In the genomic region with DNA sequence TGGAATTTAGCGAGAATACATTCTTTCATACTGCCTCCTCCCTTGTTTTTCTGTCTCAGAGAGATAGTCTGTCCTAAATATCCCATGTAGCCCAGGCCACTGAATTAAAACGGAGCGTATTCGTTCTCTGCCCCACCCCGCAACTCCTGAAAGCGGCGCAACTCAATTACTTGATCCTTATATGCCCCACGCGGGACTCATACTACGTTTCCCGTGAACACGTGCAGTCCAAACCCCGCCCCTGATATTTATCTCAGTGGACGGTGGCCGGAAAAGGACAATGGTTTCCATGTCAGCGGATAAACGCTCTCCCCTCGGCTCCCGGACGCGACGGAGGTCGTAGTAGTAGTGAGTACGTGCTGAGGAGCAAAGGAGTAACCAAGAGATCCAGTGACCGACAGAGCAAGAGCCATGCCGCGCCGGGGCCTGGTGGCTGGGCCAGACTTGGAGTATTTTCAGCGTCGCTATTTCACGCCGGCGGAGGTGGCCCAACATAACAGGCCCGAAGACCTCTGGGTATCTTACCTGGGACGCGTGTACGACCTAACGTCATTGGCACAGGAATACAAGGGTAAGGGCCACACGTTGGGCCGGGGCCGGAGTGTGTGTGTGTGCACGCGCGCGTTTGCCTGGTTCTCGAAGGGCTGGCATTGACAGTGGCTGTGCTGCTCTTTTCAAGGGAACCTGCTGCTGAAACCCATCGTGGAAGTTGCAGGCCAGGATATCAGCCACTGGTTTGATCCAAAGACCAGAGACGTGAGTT, we compare ENCODE assay signal across 1 cellular context.
TF ChIP-seq lines count a peak whose summit lies in the region.

A gene with protein sequence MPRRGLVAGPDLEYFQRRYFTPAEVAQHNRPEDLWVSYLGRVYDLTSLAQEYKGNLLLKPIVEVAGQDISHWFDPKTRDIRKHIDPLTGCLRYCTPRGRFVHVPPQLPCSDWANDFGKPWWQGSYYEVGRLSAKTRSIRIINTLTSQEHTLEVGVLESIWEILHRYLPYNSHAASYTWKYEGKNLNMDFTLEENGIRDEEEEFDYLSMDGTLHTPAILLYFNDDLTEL (plus strand): TSS at position 280 of the 763 bp plus-strand sequence. CDS start 132 bp downstream, at position 412.

TF ChIP-seq in GM12878, 131 proteins besides CTCF, POLR2A, EP300 and RAD21 (continued from another document and continues in another):
- TF ChIP-seq, protein P1, sequence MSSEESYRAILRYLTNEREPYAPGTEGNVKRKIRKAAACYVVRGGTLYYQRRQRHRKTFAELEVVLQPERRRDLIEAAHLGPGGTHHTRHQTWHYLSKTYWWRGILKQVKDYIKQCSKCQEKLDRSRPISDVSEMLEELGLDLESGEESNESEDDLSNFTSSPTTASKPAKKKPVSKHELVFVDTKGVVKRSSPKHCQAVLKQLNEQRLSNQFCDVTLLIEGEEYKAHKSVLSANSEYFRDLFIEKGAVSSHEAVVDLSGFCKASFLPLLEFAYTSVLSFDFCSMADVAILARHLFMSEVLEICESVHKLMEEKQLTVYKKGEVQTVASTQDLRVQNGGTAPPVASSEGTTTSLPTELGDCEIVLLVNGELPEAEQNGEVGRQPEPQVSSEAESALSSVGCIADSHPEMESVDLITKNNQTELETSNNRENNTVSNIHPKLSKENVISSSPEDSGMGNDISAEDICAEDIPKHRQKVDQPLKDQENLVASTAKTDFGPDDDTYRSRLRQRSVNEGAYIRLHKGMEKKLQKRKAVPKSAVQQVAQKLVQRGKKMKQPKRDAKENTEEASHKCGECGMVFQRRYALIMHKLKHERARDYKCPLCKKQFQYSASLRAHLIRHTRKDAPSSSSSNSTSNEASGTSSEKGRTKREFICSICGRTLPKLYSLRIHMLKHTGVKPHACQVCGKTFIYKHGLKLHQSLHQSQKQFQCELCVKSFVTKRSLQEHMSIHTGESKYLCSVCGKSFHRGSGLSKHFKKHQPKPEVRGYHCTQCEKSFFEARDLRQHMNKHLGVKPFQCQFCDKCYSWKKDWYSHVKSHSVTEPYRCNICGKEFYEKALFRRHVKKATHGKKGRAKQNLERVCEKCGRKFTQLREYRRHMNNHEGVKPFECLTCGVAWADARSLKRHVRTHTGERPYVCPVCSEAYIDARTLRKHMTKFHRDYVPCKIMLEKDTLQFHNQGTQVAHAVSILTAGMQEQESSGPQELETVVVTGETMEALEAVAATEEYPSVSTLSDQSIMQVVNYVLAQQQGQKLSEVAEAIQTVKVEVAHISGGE (CRISPR knock-in tag; IDR thresholded peaks at IDR 0.05) = no peak
- no peak for TF ChIP-seq IRF4 (IDR thresholded peaks at IDR 0.05; ENCODE audit: low read depth, low read length)
- peak; percentile 69 for TF ChIP-seq POLR2AphosphoS2 (IDR thresholded peaks at IDR 0.05; ENCODE audit: low read depth, low read length)
- no peak; the same call in 1 of the 2 replicates for TF ChIP-seq ZBED1 (IDR thresholded peaks at IDR 0.05; ENCODE audit: borderline replicate concordance)
- TF ChIP-seq HDAC6 (IDR thresholded peaks at IDR 0.05; ENCODE audit: unreplicated experiment) = no peak
- TF ChIP-seq, protein P2, sequence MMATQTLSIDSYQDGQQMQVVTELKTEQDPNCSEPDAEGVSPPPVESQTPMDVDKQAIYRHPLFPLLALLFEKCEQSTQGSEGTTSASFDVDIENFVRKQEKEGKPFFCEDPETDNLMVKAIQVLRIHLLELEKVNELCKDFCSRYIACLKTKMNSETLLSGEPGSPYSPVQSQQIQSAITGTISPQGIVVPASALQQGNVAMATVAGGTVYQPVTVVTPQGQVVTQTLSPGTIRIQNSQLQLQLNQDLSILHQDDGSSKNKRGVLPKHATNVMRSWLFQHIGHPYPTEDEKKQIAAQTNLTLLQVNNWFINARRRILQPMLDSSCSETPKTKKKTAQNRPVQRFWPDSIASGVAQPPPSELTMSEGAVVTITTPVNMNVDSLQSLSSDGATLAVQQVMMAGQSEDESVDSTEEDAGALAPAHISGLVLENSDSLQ (IDR thresholded peaks at IDR 0.05) = no peak
- no peak for TF ChIP-seq KDM1A (IDR thresholded peaks at IDR 0.05; ENCODE audit: borderline replicate concordance)
- peak; percentile 52 for TF ChIP-seq LARP7 (IDR thresholded peaks at IDR 0.05)
- TF ChIP-seq, protein P3, sequence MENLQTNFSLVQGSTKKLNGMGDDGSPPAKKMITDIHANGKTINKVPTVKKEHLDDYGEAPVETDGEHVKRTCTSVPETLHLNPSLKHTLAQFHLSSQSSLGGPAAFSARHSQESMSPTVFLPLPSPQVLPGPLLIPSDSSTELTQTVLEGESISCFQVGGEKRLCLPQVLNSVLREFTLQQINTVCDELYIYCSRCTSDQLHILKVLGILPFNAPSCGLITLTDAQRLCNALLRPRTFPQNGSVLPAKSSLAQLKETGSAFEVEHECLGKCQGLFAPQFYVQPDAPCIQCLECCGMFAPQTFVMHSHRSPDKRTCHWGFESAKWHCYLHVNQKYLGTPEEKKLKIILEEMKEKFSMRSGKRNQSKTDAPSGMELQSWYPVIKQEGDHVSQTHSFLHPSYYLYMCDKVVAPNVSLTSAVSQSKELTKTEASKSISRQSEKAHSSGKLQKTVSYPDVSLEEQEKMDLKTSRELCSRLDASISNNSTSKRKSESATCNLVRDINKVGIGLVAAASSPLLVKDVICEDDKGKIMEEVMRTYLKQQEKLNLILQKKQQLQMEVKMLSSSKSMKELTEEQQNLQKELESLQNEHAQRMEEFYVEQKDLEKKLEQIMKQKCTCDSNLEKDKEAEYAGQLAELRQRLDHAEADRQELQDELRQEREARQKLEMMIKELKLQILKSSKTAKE (IDR thresholded peaks at IDR 0.05; ENCODE audit: low read depth, poor library complexity, severe bottlenecking) = peak; percentile 69
- TF ChIP-seq, protein P4, sequence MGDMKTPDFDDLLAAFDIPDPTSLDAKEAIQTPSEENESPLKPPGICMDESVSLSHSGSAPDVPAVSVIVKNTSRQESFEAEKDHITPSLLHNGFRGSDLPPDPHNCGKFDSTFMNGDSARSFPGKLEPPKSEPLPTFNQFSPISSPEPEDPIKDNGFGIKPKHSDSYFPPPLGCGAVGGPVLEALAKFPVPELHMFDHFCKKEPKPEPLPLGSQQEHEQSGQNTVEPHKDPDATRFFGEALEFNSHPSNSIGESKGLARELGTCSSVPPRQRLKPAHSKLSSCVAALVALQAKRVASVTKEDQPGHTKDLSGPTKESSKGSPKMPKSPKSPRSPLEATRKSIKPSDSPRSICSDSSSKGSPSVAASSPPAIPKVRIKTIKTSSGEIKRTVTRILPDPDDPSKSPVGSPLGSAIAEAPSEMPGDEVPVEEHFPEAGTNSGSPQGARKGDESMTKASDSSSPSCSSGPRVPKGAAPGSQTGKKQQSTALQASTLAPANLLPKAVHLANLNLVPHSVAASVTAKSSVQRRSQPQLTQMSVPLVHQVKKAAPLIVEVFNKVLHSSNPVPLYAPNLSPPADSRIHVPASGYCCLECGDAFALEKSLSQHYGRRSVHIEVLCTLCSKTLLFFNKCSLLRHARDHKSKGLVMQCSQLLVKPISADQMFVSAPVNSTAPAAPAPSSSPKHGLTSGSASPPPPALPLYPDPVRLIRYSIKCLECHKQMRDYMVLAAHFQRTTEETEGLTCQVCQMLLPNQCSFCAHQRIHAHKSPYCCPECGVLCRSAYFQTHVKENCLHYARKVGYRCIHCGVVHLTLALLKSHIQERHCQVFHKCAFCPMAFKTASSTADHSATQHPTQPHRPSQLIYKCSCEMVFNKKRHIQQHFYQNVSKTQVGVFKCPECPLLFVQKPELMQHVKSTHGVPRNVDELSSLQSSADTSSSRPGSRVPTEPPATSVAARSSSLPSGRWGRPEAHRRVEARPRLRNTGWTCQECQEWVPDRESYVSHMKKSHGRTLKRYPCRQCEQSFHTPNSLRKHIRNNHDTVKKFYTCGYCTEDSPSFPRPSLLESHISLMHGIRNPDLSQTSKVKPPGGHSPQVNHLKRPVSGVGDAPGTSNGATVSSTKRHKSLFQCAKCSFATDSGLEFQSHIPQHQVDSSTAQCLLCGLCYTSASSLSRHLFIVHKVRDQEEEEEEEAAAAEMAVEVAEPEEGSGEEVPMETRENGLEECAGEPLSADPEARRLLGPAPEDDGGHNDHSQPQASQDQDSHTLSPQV (IDR thresholded peaks at IDR 0.05) = no peak
- TF ChIP-seq ZNF207 (IDR thresholded peaks at IDR 0.05; ENCODE audit: borderline replicate concordance) = no peak
- no peak for TF ChIP-seq MTA3 (IDR thresholded peaks at IDR 0.05; ENCODE audit: borderline replicate concordance, low read length)
- TF ChIP-seq EED (IDR thresholded peaks at IDR 0.05; ENCODE audit: low read depth) = no peak
- peak; percentile 84 for TF ChIP-seq SP1 (IDR thresholded peaks at IDR 0.05; ENCODE audit: low read depth, low read length)
- TF ChIP-seq, protein P5, sequence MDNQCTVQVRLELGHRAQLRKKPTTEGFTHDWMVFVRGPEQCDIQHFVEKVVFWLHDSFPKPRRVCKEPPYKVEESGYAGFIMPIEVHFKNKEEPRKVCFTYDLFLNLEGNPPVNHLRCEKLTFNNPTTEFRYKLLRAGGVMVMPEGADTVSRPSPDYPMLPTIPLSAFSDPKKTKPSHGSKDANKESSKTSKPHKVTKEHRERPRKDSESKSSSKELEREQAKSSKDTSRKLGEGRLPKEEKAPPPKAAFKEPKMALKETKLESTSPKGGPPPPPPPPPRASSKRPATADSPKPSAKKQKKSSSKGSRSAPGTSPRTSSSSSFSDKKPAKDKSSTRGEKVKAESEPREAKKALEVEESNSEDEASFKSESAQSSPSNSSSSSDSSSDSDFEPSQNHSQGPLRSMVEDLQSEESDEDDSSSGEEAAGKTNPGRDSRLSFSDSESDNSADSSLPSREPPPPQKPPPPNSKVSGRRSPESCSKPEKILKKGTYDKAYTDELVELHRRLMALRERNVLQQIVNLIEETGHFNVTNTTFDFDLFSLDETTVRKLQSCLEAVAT (IDR thresholded peaks at IDR 0.05) = no peak
- no peak for TF ChIP-seq NRF1 (conservative IDR thresholded peaks at IDR 0.05; ENCODE audit: low read depth, low read length)
- no peak for TF ChIP-seq CBX3 (IDR thresholded peaks at IDR 0.05; ENCODE audit: borderline replicate concordance, low read depth)
- no peak for TF ChIP-seq KAT2A (conservative IDR thresholded peaks at IDR 0.05; ENCODE audit: control insufficient read depth, low read depth, low read length)
- no peak for TF ChIP-seq NR2C1 (IDR thresholded peaks at IDR 0.05)
- TF ChIP-seq NR2F1 (conservative IDR thresholded peaks at IDR 0.05) = no peak
- TF ChIP-seq POLR2AphosphoS5 (IDR thresholded peaks at IDR 0.05; ENCODE audit: low read length) = 0 out of 2 replicates have a peak, but pooled peaks have one; percentile 37
- TF ChIP-seq ETV6 (conservative IDR thresholded peaks at IDR 0.05 in 1 of 2, IDR thresholded peaks at IDR 0.05 in 1 of 2; ENCODE audit: borderline replicate concordance in 1 of 2, low read depth in 1 of 2) = no peak
- TF ChIP-seq, protein P6, sequence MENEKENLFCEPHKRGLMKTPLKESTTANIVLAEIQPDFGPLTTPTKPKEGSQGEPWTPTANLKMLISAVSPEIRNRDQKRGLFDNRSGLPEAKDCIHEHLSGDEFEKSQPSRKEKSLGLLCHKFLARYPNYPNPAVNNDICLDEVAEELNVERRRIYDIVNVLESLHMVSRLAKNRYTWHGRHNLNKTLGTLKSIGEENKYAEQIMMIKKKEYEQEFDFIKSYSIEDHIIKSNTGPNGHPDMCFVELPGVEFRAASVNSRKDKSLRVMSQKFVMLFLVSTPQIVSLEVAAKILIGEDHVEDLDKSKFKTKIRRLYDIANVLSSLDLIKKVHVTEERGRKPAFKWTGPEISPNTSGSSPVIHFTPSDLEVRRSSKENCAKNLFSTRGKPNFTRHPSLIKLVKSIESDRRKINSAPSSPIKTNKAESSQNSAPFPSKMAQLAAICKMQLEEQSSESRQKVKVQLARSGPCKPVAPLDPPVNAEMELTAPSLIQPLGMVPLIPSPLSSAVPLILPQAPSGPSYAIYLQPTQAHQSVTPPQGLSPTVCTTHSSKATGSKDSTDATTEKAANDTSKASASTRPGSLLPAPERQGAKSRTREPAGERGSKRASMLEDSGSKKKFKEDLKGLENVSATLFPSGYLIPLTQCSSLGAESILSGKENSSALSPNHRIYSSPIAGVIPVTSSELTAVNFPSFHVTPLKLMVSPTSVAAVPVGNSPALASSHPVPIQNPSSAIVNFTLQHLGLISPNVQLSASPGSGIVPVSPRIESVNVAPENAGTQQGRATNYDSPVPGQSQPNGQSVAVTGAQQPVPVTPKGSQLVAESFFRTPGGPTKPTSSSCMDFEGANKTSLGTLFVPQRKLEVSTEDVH (IDR thresholded peaks at IDR 0.05; ENCODE audit: low read depth, partially characterized antibody) = no peak
- TF ChIP-seq BACH1 (IDR thresholded peaks at IDR 0.05; ENCODE audit: borderline replicate concordance) = no peak; the same call in 1 of the 2 replicates
- TF ChIP-seq RFX5 (IDR thresholded peaks at IDR 0.05; ENCODE audit: low read depth, low read length) = 0 out of 2 replicates have a peak, but pooled peaks have one; percentile 32
- TF ChIP-seq GABPA (IDR thresholded peaks at IDR 0.05; ENCODE audit: low read depth) = no peak; the same call in 1 of the 2 replicates
- TF ChIP-seq, protein P7, sequence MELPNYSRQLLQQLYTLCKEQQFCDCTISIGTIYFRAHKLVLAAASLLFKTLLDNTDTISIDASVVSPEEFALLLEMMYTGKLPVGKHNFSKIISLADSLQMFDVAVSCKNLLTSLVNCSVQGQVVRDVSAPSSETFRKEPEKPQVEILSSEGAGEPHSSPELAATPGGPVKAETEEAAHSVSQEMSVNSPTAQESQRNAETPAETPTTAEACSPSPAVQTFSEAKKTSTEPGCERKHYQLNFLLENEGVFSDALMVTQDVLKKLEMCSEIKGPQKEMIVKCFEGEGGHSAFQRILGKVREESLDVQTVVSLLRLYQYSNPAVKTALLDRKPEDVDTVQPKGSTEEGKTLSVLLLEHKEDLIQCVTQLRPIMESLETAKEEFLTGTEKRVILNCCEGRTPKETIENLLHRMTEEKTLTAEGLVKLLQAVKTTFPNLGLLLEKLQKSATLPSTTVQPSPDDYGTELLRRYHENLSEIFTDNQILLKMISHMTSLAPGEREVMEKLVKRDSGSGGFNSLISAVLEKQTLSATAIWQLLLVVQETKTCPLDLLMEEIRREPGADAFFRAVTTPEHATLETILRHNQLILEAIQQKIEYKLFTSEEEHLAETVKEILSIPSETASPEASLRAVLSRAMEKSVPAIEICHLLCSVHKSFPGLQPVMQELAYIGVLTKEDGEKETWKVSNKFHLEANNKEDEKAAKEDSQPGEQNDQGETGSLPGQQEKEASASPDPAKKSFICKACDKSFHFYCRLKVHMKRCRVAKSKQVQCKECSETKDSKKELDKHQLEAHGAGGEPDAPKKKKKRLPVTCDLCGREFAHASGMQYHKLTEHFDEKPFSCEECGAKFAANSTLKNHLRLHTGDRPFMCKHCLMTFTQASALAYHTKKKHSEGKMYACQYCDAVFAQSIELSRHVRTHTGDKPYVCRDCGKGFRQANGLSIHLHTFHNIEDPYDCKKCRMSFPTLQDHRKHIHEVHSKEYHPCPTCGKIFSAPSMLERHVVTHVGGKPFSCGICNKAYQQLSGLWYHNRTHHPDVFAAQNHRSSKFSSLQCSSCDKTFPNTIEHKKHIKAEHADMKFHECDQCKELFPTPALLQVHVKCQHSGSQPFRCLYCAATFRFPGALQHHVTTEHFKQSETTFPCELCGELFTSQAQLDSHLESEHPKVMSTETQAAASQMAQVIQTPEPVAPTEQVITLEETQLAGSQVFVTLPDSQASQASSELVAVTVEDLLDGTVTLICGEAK (IDR thresholded peaks at IDR 0.05; ENCODE audit: borderline replicate concordance) = peak; percentile 57; the same call in 1 of the 2 replicates
- no peak for TF ChIP-seq TCF3 (IDR thresholded peaks at IDR 0.05; ENCODE audit: borderline replicate concordance, insufficient read depth, low read depth, low read length)
- no peak for TF ChIP-seq ATF7 (IDR thresholded peaks at IDR 0.05; ENCODE audit: low read depth)
- no peak; the same call in 1 of the 2 replicates for TF ChIP-seq ESRRA (IDR thresholded peaks at IDR 0.05; ENCODE audit: low read length)
